In the genomic region with DNA sequence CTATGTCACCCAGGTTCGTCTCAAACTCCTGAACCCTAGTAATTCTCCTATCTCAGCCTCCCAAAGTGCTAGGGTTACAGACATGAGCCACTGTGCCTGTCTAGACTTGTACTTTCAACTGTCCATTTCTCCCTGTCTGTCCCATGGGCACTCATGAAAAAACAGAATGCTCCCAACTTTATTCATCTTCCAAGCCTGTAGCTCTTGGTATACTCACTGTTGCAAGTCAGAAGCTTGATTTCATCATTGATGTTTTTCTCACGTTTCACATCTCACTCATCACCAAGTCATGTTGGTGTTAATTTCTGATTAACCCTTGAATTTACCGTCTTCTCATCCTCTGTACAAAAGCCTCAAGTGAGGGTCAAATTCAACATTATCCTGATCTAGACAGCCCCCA, we compare ENCODE assay signal across 1 cellular context.
TF ChIP-seq lines count a peak whose summit lies in the region.

No MANE protein-coding gene starts in this region.

TF ChIP-seq in IMR-90, 13 proteins besides CTCF, POLR2A, EP300 and RAD21 (continued from another document):
- TF ChIP-seq FOS (IDR thresholded peaks at IDR 0.05; ENCODE audit: low read depth, low read length) (no peak), RCOR1 (IDR thresholded peaks at IDR 0.05; ENCODE audit: insufficient replicate concordance, low read length) (no peak), RFX5 (IDR thresholded peaks at IDR 0.05; ENCODE audit: low read depth, low read length) (no peak), CHD1 (IDR thresholded peaks at IDR 0.05; ENCODE audit: low read depth, low read length) (no peak)
